8 cellular contexts compared by ENCODE assay signal in the genomic region with DNA sequence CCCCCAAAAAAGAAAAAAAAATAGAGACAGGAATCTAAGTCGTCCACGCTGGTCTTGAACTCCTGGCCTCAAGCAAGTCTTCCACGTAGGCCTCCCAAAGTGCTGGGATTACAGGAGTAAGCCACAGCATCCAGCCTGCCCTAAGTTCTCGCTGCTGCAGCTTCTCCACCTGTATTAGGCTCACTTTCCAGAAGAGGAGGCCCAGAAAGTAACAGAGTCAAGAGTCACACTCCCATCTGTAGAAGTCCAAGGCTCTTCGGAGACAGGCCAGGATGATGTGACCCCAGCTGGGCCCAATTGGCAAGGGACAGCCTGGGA. TPM values are rescaled to one million over a fixed set of nuclear protein-coding genes. Genes with fewer than 3 reads are reported as not detected.
A peak's percentile ranks its signal among the peaks of the same experiment; 100 is the strongest.
DNase-seq lines count a peak whose midpoint lies in the region; ATAC-seq, FAIRE-seq and TF ChIP-seq lines count a peak whose summit lies in the region.

No MANE protein-coding gene starts in this region.

- no peaks in the 10 kb centered on the region for H3K27me3 Mint-ChIP-seq in activated T-helper 17 cell treated with anti-CD3 and anti-CD28 coated beads, Interleukin-2, amount 50 U/mL, for 72 hours
- H3K27me3 Mint-ChIP-seq in stimulated activated memory B cell treated with anti-CD40 and anti-IgM and Interleukin-4, amounts not matched to agents 10 μg/mL and 1 μg/mL and 100 μg/mL, for 72 hours, result no peaks in the 10 kb centered on the region

- ATAC-seq in activated T-helper 17 cell treated with anti-CD3 and anti-CD28 coated beads, Interleukin-2, amount 50 U/mL, for 72 hours (replicated peaks), result no peak
- ATAC-seq in stimulated activated memory B cell treated with anti-CD40 and anti-IgM and Interleukin-4, amounts not matched to agents 10 μg/mL and 1 μg/mL and 100 μg/mL, for 72 hours, result no peak
- ATAC-seq in GM21381 (IDR thresholded peaks at IDR 0.05; ENCODE audit: unreplicated experiment), result no peak

- FAIRE-seq in RCC 7860 (lab: Jason Lieb, UNC), result no peak

- DNase-seq in NCI-H187 treated with DMSO at 0.1 percent for 48 hours (lab: John Stamatoyannopoulos, UW) (no peak), RCC 7860 (ENCODE audit: low spot score) (no peak), HEK293T (ENCODE audit: extremely low spot score) (no peak)

- POLR2A ChIA-PET in HEK293T (lab: Yijun Ruan, JAX), result no interaction called here

- CTCF ChIA-PET in HEK293T (lab: Yijun Ruan, JAX), result interaction anchor here (2.0 kb wide), 1 partner anchor 36 kb away, joined by 5 read pairs; no protein-coding TSS in a partner anchor

- H3K9me3 ChIP-seq in HUES48 (ENCODE audit: control insufficient read depth, insufficient read depth, low read length), result no peaks in the 10 kb centered on the region
- no peaks in the 10 kb centered on the region for H3K9me3 ChIP-seq in iPS-18a (ENCODE audit: control insufficient read depth, low read depth, low read length)

- peak overlapping the region; percentile 96 for H3K4me3 Mint-ChIP-seq in activated T-helper 17 cell treated with anti-CD3 and anti-CD28 coated beads, Interleukin-2, amount 50 U/mL, for 72 hours
- H3K4me3 Mint-ChIP-seq in stimulated activated memory B cell treated with anti-CD40 and anti-IgM and Interleukin-4, amounts not matched to agents 10 μg/mL and 1 μg/mL and 100 μg/mL, for 72 hours, result peak overlapping the region; percentile 99

- no peaks in the 10 kb centered on the region for H3K9me3 Mint-ChIP-seq in activated T-helper 17 cell treated with anti-CD3 and anti-CD28 coated beads, Interleukin-2, amount 50 U/mL, for 72 hours
- H3K9me3 Mint-ChIP-seq in stimulated activated memory B cell treated with anti-CD40 and anti-IgM and Interleukin-4, amounts not matched to agents 10 μg/mL and 1 μg/mL and 100 μg/mL, for 72 hours, result no peaks in the 10 kb centered on the region

- H3K4me1 ChIP-seq in HUES48 (ENCODE audit: control insufficient read depth, insufficient read depth, low read length) (peaks cover 24% of the 10 kb centered on the region), iPS-18a (ENCODE audit: control insufficient read depth, low read depth, low read length) (peaks cover 32% of the 10 kb centered on the region)

- H3K4me3 ChIP-seq in HUES48 (ENCODE audit: low read depth, low read length) (peak overlapping the region; percentile 84), iPS-18a (ENCODE audit: low read length) (peak overlapping the region; percentile 91)

- H3K9ac ChIP-seq in HUES48 (ENCODE audit: low read depth, low read length) (no peak overlapping the region), iPS-18a (ENCODE audit: low read length) (peak overlapping the region; percentile 58)

- peak overlapping the region; percentile 90 for H3K27ac Mint-ChIP-seq in activated T-helper 17 cell treated with anti-CD3 and anti-CD28 coated beads, Interleukin-2, amount 50 U/mL, for 72 hours
- H3K27ac Mint-ChIP-seq in stimulated activated memory B cell treated with anti-CD40 and anti-IgM and Interleukin-4, amounts not matched to agents 10 μg/mL and 1 μg/mL and 100 μg/mL, for 72 hours, result peak overlapping the region; percentile 94

- H3K27me3 ChIP-seq in HUES48 (ENCODE audit: control insufficient read depth, insufficient read depth, low read length) (no peaks in the 10 kb centered on the region), iPS-18a (ENCODE audit: control insufficient read depth, insufficient read depth, low read length) (no peaks in the 10 kb centered on the region)

- H3K27ac ChIP-seq in HUES48 (ENCODE audit: low read depth, low read length) (peak overlapping the region; percentile 53), iPS-18a (ENCODE audit: low read length) (no peak overlapping the region)

- peaks cover 34% of the 10 kb centered on the region for H3K4me1 Mint-ChIP-seq in activated T-helper 17 cell treated with anti-CD3 and anti-CD28 coated beads, Interleukin-2, amount 50 U/mL, for 72 hours
- peaks cover 76% of the 10 kb centered on the region for H3K4me1 Mint-ChIP-seq in stimulated activated memory B cell treated with anti-CD40 and anti-IgM and Interleukin-4, amounts not matched to agents 10 μg/mL and 1 μg/mL and 100 μg/mL, for 72 hours

- H3K36me3 ChIP-seq in HUES48 (ENCODE audit: control insufficient read depth, insufficient read depth, low read length) (no peaks in the 10 kb centered on the region), iPS-18a (ENCODE audit: control insufficient read depth, low read depth, low read length) (no peaks in the 10 kb centered on the region)

- peaks cover 6% of the 10 kb centered on the region for H3K36me3 Mint-ChIP-seq in activated T-helper 17 cell treated with anti-CD3 and anti-CD28 coated beads, Interleukin-2, amount 50 U/mL, for 72 hours (ENCODE audit: low read depth)
- H3K36me3 Mint-ChIP-seq in stimulated activated memory B cell treated with anti-CD40 and anti-IgM and Interleukin-4, amounts not matched to agents 10 μg/mL and 1 μg/mL and 100 μg/mL, for 72 hours, result peaks cover 32% of the 10 kb centered on the region

TF ChIP-seq in HEK293T, 16 proteins besides CTCF, POLR2A, EP300 and RAD21:
- TF ChIP-seq, protein P1, sequence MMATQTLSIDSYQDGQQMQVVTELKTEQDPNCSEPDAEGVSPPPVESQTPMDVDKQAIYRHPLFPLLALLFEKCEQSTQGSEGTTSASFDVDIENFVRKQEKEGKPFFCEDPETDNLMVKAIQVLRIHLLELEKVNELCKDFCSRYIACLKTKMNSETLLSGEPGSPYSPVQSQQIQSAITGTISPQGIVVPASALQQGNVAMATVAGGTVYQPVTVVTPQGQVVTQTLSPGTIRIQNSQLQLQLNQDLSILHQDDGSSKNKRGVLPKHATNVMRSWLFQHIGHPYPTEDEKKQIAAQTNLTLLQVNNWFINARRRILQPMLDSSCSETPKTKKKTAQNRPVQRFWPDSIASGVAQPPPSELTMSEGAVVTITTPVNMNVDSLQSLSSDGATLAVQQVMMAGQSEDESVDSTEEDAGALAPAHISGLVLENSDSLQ (IDR thresholded peaks at IDR 0.05), result no peak
- TF ChIP-seq SUZ12 (IDR thresholded peaks at IDR 0.05) (no peak), ARNT (IDR thresholded peaks at IDR 0.05) (no peak), HDGF (IDR thresholded peaks at IDR 0.05; ENCODE audit: borderline replicate concordance) (no peak), FOXA1 (IDR thresholded peaks at IDR 0.05) (no peak), SP1 (IDR thresholded peaks at IDR 0.05) (no peak), CTBP1 (IDR thresholded peaks at IDR 0.05; ENCODE audit: borderline replicate concordance) (no peak), BHLHE40 (IDR thresholded peaks at IDR 0.05; ENCODE audit: borderline replicate concordance) (no peak), LEF1 (IDR thresholded peaks at IDR 0.05; ENCODE audit: borderline replicate concordance) (no peak), L3MBTL2 (conservative IDR thresholded peaks at IDR 0.05) (no peak), ELF4 (IDR thresholded peaks at IDR 0.05) (no peak), FOXK2 (IDR thresholded peaks at IDR 0.05) (no peak), NFRKB (IDR thresholded peaks at IDR 0.05) (no peak), FOXM1 (IDR thresholded peaks at IDR 0.05; ENCODE audit: borderline replicate concordance) (no peak), TARDBP (IDR thresholded peaks at IDR 0.05) (no peak)

RNA-seq across cellular contexts. Expression of a gene that starts 1.8 kb away (rescaled TPM):
- 10 to 100 TPM; 29.6 to 37.8 TPM for total RNA-seq in activated T-helper 17 cell treated with anti-CD3 and anti-CD28 coated beads, Interleukin-2, amount 50 U/mL, for 72 hours

RNA-seq across cellular contexts. Expression of a gene that starts 41.3 kb away (rescaled TPM):
- total RNA-seq in activated T-helper 17 cell treated with anti-CD3 and anti-CD28 coated beads, Interleukin-2, amount 50 U/mL, for 72 hours, result 10 to 100 TPM; 29.4 to 54.5 TPM

RNA-seq across cellular contexts. Expression of a gene that starts 48.4 kb away (rescaled TPM):
- total RNA-seq in activated T-helper 17 cell treated with anti-CD3 and anti-CD28 coated beads, Interleukin-2, amount 50 U/mL, for 72 hours, result 1 to 10 TPM; 2.6 to 3.7 TPM
